Comparison of ENCODE assay signal across 1 cellular context in genomic region chr22:23460517-23461031, GRCh38.
TF ChIP-seq lines count a peak whose summit lies in the region.

No MANE protein-coding gene starts in this region.

TF ChIP-seq in K562, 482 proteins besides CTCF, POLR2A, EP300 and RAD21 (continued from another document):
- TF ChIP-seq MGA (IDR thresholded peaks at IDR 0.05): peak; percentile 41; the same call in 1 of the 2 replicates
- TF ChIP-seq ZFX (CRISPR knock-in tag; IDR thresholded peaks at IDR 0.05): 0 out of 2 replicates have a peak, but pooled peaks have one; percentile 20
